21 cellular contexts compared by ENCODE assay signal in genomic region chr20:50743087-50743486, GRCh38. TPM values are rescaled to one million over a fixed set of nuclear protein-coding genes. Genes with fewer than 3 reads are reported as not detected.
DNase-seq lines count a peak whose midpoint lies in the region; ATAC-seq and TF ChIP-seq lines count a peak whose summit lies in the region.
"Had no signal": no experiment of that assay in that cellular context is flagged by ENCODE, and none has a peak within 500 bp of the region (broad histone marks: within the 10 kb centered on the region; RNA-seq: fewer than 3 reads in every experiment).

No MANE protein-coding gene starts in this region.

- H3K27me3 Mint-ChIP-seq in WTC11 (ENCODE audit: low read depth) = no peaks in the 10 kb centered on the region
- H3K27me3 Mint-ChIP-seq in naive thymus-derived CD4-positive, alpha-beta T cell = no peaks in the 10 kb centered on the region
- H3K27me3 Mint-ChIP-seq: central memory CD8-positive, alpha-beta T cell; memory B cell had no signal

- POLR2A ChIA-PET in WTC11 (lab: Charles Lee) = no interaction called here
- POLR2A ChIA-PET in naive thymus-derived CD4-positive, alpha-beta T cell (lab: Charles Lee) = interaction anchor here (1.0 kb wide), 1 partner anchor 26 kb away, joined by 3 read pairs; no protein-coding TSS in a partner anchor

- H3K4me1 Mint-ChIP-seq in WTC11 = peaks cover 66% of the 10 kb centered on the region
- H3K4me1 Mint-ChIP-seq in naive thymus-derived CD4-positive, alpha-beta T cell = peaks cover 15 to 36% (median 33%) of the 10 kb centered on the region in 7 donors

- peak; percentile 10 for ATAC-seq in Right ventricle myocardium inferior
- ATAC-seq in WTC11 = no peak
- no peak for ATAC-seq in naive thymus-derived CD4-positive, alpha-beta T cell

- H3K27ac ChIP-seq in liver (ENCODE audit: low read depth in 1 of 2, low read length in 2 of 2) (peak overlapping the region; percentile 41 to 87), thyroid gland (peak overlapping the region; percentile 83 to 93 (median 85))
- H3K27ac ChIP-seq in naive thymus-derived CD4-positive, alpha-beta T cell (ENCODE audit: low read depth, low read length) = no peak overlapping the region

- H3K36me3 ChIP-seq in liver (ENCODE audit: control insufficient read depth in 4 of 4, insufficient read depth in 3 of 4, low read depth in 1 of 4, low read length in 3 of 4) = no peaks in the 10 kb centered on the region
- no peaks in the 10 kb centered on the region for H3K36me3 ChIP-seq in thyroid gland
- H3K36me3 ChIP-seq in naive thymus-derived CD4-positive, alpha-beta T cell (ENCODE audit: control insufficient read depth in 2 of 3, insufficient read depth in 3 of 3, low read length in 3 of 3) = peaks cover 0 to 6% (median 0%) of the 10 kb centered on the region in 3 experiments
- H3K36me3 ChIP-seq: upper lobe of left lung had no signal

- no peak overlapping the region for H3K4me3 Mint-ChIP-seq in WTC11
- H3K4me3 Mint-ChIP-seq in naive thymus-derived CD4-positive, alpha-beta T cell = no peak overlapping the region
- H3K4me3 Mint-ChIP-seq: central memory CD8-positive, alpha-beta T cell; memory B cell had no signal

- WGBS in liver = 36% methylated on average over 4 of the region's 4 CpGs
- 70 to 75% methylated on average over 4 of the region's 4 CpGs for WGBS in thyroid gland, 2 donors

- intact Hi-C loops in Right ventricle myocardium inferior (cut with DNase I) (loop anchor here (10.0 kb wide), 2 partner anchors 238 to 558 kb away; no protein-coding TSS in a partner anchor), cardiac septum (cut with DNase I) (no loop called here), thyroid gland (cut with DNase I) (no loop called here)
- intact Hi-C loops in naive thymus-derived CD4-positive, alpha-beta T cell (cut with micrococcal nuclease) = no loop called here

- no peak overlapping the region for H3K9ac ChIP-seq in liver (ENCODE audit: low read depth in 1 of 2, low read length in 2 of 2)

- peaks cover 3 to 54% (median 47%) of the 10 kb centered on the region in 4 donors for H3K4me1 ChIP-seq in liver (ENCODE audit: control insufficient read depth in 4 of 4, insufficient read depth in 4 of 4, low read length in 3 of 4)
- H3K4me1 ChIP-seq in thyroid gland = peaks cover 46 to 63% of the 10 kb centered on the region in 2 donors
- H3K4me1 ChIP-seq in naive thymus-derived CD4-positive, alpha-beta T cell (ENCODE audit: control insufficient read depth in 2 of 2, insufficient read depth in 2 of 2, low read length in 2 of 2) = no peaks in the 10 kb centered on the region

- H3K9me3 Mint-ChIP-seq in WTC11 = no peaks in the 10 kb centered on the region
- no peaks in the 10 kb centered on the region for H3K9me3 Mint-ChIP-seq in naive thymus-derived CD4-positive, alpha-beta T cell
- H3K9me3 Mint-ChIP-seq: central memory CD8-positive, alpha-beta T cell; memory B cell had no signal

- CTCF ChIA-PET in WTC11 (lab: Charles Lee) = interaction anchor here (2.0 kb wide), 1 partner anchor 117 kb away, joined by 11 read pairs; no protein-coding TSS in a partner anchor
- CTCF ChIA-PET in naive thymus-derived CD4-positive, alpha-beta T cell (lab: Charles Lee) = interaction anchor here (0.6 kb wide), 1 partner anchor 764 kb away, joined by 3 read pairs; no protein-coding TSS in a partner anchor

- DNase-seq in Right ventricle myocardium inferior (ENCODE audit: missing footprints) (no peak), cardiac septum (ENCODE audit: low spot score) (no peak), WTC11 (ENCODE audit: low spot score) (no peak), thyroid gland (no peak), COR-L47 (lab: John Stamatoyannopoulos, UW) (no peak)
- no peak for DNase-seq in naive thymus-derived CD4-positive, alpha-beta T cell
- DNase-seq in activated CD8-positive, alpha-beta memory T cell treated with anti-CD3 and anti-CD28 coated beads, Interleukin-2, amount 50 U/mL, for 48 hours = no peak
- DNase-seq: activated CD4-positive, CD25-positive, alpha-beta regulatory T cell; DMS53; effector CD8-positive, alpha-beta T cell; head of caudate nucleus; NCI-H446; stimulated activated naive CD4-positive, alpha-beta T cell treated with Interleukin-2 at 50 U/mL for 16 hours; T-helper 2 cell; upper lobe of left lung had no signal

- H3K9me3 ChIP-seq in liver (ENCODE audit: control insufficient read depth in 4 of 4, low read length in 3 of 4) (no peaks in the 10 kb centered on the region), thyroid gland (no peaks in the 10 kb centered on the region)
- no peaks in the 10 kb centered on the region for H3K9me3 ChIP-seq in naive thymus-derived CD4-positive, alpha-beta T cell (ENCODE audit: control insufficient read depth in 2 of 3, low read length in 3 of 3)
- H3K9me3 ChIP-seq: upper lobe of left lung had no signal

- H3K4me3 ChIP-seq in liver (ENCODE audit: low read depth in 1 of 3, low read length in 3 of 3) (no peak overlapping the region), thyroid gland (replicated peaks in 1 of 3) (no peak overlapping the region)
- no peak overlapping the region for H3K4me3 ChIP-seq in naive thymus-derived CD4-positive, alpha-beta T cell (ENCODE audit: low read length)
- H3K4me3 ChIP-seq: upper lobe of left lung had no signal

- H3K36me3 Mint-ChIP-seq in WTC11 = peaks cover 16% of the 10 kb centered on the region
- peaks cover 0 to 29% (median 4%) of the 10 kb centered on the region in 5 donors for H3K36me3 Mint-ChIP-seq in naive thymus-derived CD4-positive, alpha-beta T cell

- TF ChIP-seq POLR2A in thyroid gland (IDR thresholded peaks at IDR 0.05) = no peak

- H3K27ac Mint-ChIP-seq in WTC11 = peak overlapping the region; percentile 74; the same call in 1 of the 2 replicates
- H3K27ac Mint-ChIP-seq in naive thymus-derived CD4-positive, alpha-beta T cell = no peak overlapping the region
- H3K27ac Mint-ChIP-seq: memory B cell had no signal

- no peaks in the 10 kb centered on the region for H3K27me3 ChIP-seq in liver (ENCODE audit: control insufficient read depth in 4 of 4, insufficient read depth in 4 of 4, low read length in 3 of 4)
- no peaks in the 10 kb centered on the region for H3K27me3 ChIP-seq in thyroid gland
- H3K27me3 ChIP-seq in naive thymus-derived CD4-positive, alpha-beta T cell (ENCODE audit: control insufficient read depth in 2 of 2, insufficient read depth in 2 of 2, low read length in 2 of 2) = no peaks in the 10 kb centered on the region
- H3K27me3 ChIP-seq: upper lobe of left lung had no signal

- no peak for TF ChIP-seq CTCF in WTC11 (IDR thresholded peaks at IDR 0.05)
- TF ChIP-seq CTCF in liver (IDR thresholded peaks at IDR 0.05; ENCODE audit: low read depth, low read length, missing input control) = no peak
- TF ChIP-seq CTCF in thyroid gland (IDR thresholded peaks at IDR 0.05) = no peak

- no peak for TF ChIP-seq RAD21 in liver (IDR thresholded peaks at IDR 0.05)

TF ChIP-seq in WTC11, 78 proteins besides CTCF, POLR2A, EP300 and RAD21 (continues in another document):
- TF ChIP-seq, protein P1, sequence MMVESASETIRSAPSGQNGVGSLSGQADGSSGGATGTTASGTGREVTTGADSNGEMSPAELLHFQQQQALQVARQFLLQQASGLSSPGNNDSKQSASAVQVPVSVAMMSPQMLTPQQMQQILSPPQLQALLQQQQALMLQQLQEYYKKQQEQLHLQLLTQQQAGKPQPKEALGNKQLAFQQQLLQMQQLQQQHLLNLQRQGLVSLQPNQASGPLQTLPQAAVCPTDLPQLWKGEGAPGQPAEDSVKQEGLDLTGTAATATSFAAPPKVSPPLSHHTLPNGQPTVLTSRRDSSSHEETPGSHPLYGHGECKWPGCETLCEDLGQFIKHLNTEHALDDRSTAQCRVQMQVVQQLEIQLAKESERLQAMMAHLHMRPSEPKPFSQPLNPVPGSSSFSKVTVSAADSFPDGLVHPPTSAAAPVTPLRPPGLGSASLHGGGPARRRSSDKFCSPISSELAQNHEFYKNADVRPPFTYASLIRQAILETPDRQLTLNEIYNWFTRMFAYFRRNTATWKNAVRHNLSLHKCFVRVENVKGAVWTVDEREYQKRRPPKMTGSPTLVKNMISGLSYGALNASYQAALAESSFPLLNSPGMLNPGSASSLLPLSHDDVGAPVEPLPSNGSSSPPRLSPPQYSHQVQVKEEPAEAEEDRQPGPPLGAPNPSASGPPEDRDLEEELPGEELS (CRISPR knock-in tag; IDR thresholded peaks at IDR 0.05) = no peak

TF ChIP-seq in liver, 16 proteins besides CTCF, POLR2A, EP300 and RAD21 (continues in another document):
- TF ChIP-seq TAF1 (conservative IDR thresholded peaks at IDR 0.05) (no peak), HNF4A (conservative IDR thresholded peaks at IDR 0.05) (no peak), FOXA1 (IDR thresholded peaks at IDR 0.05) (no peak), HNF4G (IDR thresholded peaks at IDR 0.05) (no peak), FOXA2 (IDR thresholded peaks at IDR 0.05) (no peak), YY1 (IDR thresholded peaks at IDR 0.05) (no peak), GABPA (IDR thresholded peaks at IDR 0.05 in 1 of 2, conservative IDR thresholded peaks at IDR 0.05 in 1 of 2) (no peak), JUND (IDR thresholded peaks at IDR 0.05) (no peak)
- TF ChIP-seq, protein P2, sequence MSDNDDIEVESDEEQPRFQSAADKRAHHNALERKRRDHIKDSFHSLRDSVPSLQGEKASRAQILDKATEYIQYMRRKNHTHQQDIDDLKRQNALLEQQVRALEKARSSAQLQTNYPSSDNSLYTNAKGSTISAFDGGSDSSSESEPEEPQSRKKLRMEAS (IDR thresholded peaks at IDR 0.05) = no peak

RNA-seq across cellular contexts. Expression of gene PARD6B, which starts 11.7 kb away (rescaled TPM):
- total RNA-seq in Right ventricle myocardium inferior = 5.6 TPM
- 3.7 TPM for total RNA-seq in cardiac septum
- total RNA-seq in WTC11 (2021) = 29.6 to 38.0 TPM (median 37.5 TPM) in 3 replicates
- 1 to 10 TPM; 6.2 to 8.8 TPM for total RNA-seq in liver
- polyA plus RNA-seq in liver = 1 to 10 TPM; 1.2 to 5.7 TPM
- total RNA-seq in thyroid gland = 10 to 100 TPM; 14.3 to 18.1 (median 17.7) TPM
- 10 to 100 TPM in 2 of 5 experiments, 1 to 10 TPM in 3; 5.2 to 10.8 (median 7.7) TPM for total RNA-seq in naive thymus-derived CD4-positive, alpha-beta T cell
- polyA plus RNA-seq in naive thymus-derived CD4-positive, alpha-beta T cell = 1 to 10 TPM in 1 of 2 donors, under 1 TPM in 1; 0.60 to 1.9 TPM

RNA-seq across cellular contexts. Expression of gene RIPOR3, which starts 51.7 kb away (rescaled TPM):
- total RNA-seq in Right ventricle myocardium inferior (8.3 TPM), cardiac septum (3.4 TPM), WTC11 (2021) (5.4 to 6.5 TPM (median 6.0 TPM) in 3 replicates), liver (10 to 100 TPM; 23.8 to 90.3 TPM), thyroid gland (10 to 100 TPM in 1 of 4 donors, 1 to 10 TPM in 3; 6.2 to 23.9 (median 9.5) TPM)
- polyA plus RNA-seq in liver = 1 to 10 TPM; 5.6 to 8.9 TPM
- under 1 TPM in 2 of 5 experiments, not detected in 3; 0.27 to 0.32 TPM for total RNA-seq in naive thymus-derived CD4-positive, alpha-beta T cell
- 1 to 10 TPM; 1.3 to 1.7 TPM for polyA plus RNA-seq in naive thymus-derived CD4-positive, alpha-beta T cell
- total RNA-seq: activated CD8-positive, alpha-beta memory T cell treated with anti-CD3 and anti-CD28 coated beads for 36 hours; MCF 10A had no signal
- polyA plus RNA-seq: neural cell had no signal

RNA-seq across cellular contexts. Expression of gene BCAS4, which starts 51.8 kb away (rescaled TPM):
- total RNA-seq in Right ventricle myocardium inferior = 1.8 TPM
- total RNA-seq in cardiac septum = 3.0 TPM
- 25.8 to 31.0 TPM (median 29.8 TPM) in 3 replicates for total RNA-seq in WTC11 (2021)
- under 1 TPM; 0.47 to 0.50 TPM for total RNA-seq in liver
- under 1 TPM; 0.25 to 0.47 TPM for polyA plus RNA-seq in liver
- total RNA-seq in thyroid gland = 10 to 100 TPM in 3 of 4 donors, 1 to 10 TPM in 1; 6.6 to 15.7 (median 13.1) TPM
- total RNA-seq in naive thymus-derived CD4-positive, alpha-beta T cell = 10 to 100 TPM in 4 of 5 experiments, 1 to 10 TPM in 1; 5.5 to 54.0 (median 45.0) TPM
- polyA plus RNA-seq in naive thymus-derived CD4-positive, alpha-beta T cell = 10 to 100 TPM; 23.3 to 24.1 TPM
